ENCODE assay signal across 7 cellular contexts in the genomic region with DNA sequence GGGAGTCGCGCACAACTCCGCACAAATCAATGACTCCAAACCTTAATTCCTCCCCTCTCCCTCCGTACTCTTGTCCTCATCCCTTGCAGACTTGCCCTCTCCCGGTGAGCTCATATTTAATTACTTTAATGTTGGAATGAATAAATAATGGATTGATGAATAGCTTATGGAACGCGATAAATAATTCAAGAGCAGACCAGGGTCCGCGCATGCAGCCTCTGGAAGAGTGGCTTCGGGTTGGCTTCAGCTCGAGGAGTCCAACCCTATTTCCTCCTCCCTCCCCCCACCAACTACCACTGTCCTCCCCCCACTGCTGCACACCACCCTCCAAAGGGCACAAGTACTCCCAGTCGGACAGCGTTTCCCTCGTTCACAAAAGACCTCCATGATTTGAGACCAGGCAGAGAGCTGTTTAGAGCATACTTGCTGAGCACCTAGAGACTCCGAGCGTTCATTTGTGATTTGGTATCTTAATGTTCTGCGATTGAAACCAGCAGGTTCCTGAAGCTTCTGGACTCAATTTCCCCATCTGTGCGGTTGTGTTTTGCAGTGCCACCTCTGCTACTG. TPM values are rescaled to one million over a fixed set of nuclear protein-coding genes. Genes with fewer than 3 reads are reported as not detected.
DNase-seq lines count a peak whose midpoint lies in the region; ATAC-seq and TF ChIP-seq lines count a peak whose summit lies in the region.

No MANE protein-coding gene starts in this region.

- no peaks in the 10 kb centered on the region for H3K27me3 ChIP-seq in prostate gland (replicated peaks; ENCODE audit: insufficient read depth)

- TF ChIP-seq POLR2A in prostate gland (IDR thresholded peaks at IDR 0.05) = no peak

- TF ChIP-seq CTCF in prostate gland (IDR thresholded peaks at IDR 0.05) = no peak

- no peaks in the 10 kb centered on the region for H3K36me3 ChIP-seq in prostate gland

- DNase-seq in H4 (ENCODE audit: low spot score) (peak; percentile 44), NCI-H510A treated with DMSO at 0.1 percent for 48 hours (lab: John Stamatoyannopoulos, UW) (peak; percentile 92), ecto neural progenitor cell (ENCODE audit: low spot score) (peak; percentile 52), prostate gland (ENCODE audit: low spot score) (peak; percentile 41)
- no peak for DNase-seq in stimulated activated CD4-positive, alpha-beta T cell treated with anti-CD3 and anti-CD28 coated beads, Interleukin-4, amount 100 ng/mL, for 4 hours
- no peak for DNase-seq in stimulated activated CD4-positive, alpha-beta T cell treated with anti-CD3 and anti-CD28 coated beads, Interleukin-15, amount 100 ng/mL, for 24 hours

- peak overlapping the region; percentile 46 to 76 for H3K4me3 ChIP-seq in prostate gland

- intact Hi-C loops in prostate gland (cut with DNase I) = loop anchor here (5.0 to 10.0 kb wide), 4 partner anchors 72 to 403 kb away; partner anchors contain the start of genes PPM1A, SIX4, SLC38A6 and TRMT5

- peak overlapping the region; percentile 86 to 92 for H3K27ac ChIP-seq in prostate gland

- no peaks in the 10 kb centered on the region for H3K9me3 ChIP-seq in prostate gland

- ATAC-seq in GM18858 (IDR thresholded peaks at IDR 0.05; ENCODE audit: unreplicated experiment) = no peak

- WGBS in prostate gland = 1% methylated on average over 18 of the region's 18 CpGs

- no peaks in the 10 kb centered on the region for H3K4me1 ChIP-seq in prostate gland (replicated peaks)

RNA-seq across cellular contexts. Expression of gene SIX1, which starts 0.6 kb away (rescaled TPM):
- 18.4 and 23.3 TPM in 2 replicates for total RNA-seq in H4 (2014; rRNA removed; shearing (Covaris generic))
- total RNA-seq in prostate gland = 10 to 100 TPM; 23.5 to 25.0 TPM

Comparison
In these comparisons a context has a peak if more than half of its experiments do, and no peak if none do; other contexts are left out.
1. DNase-seq: peak in H4 (single experiment), NCI-H510A treated with DMSO at 0.1 percent for 48 hours (single experiment), ecto neural progenitor cell (single experiment) and prostate gland (single experiment); none in stimulated activated CD4-positive, alpha-beta T cell treated with anti-CD3 and anti-CD28 coated beads, Interleukin-4, amount 100 ng/mL, for 4 hours (0 of 2) and stimulated activated CD4-positive, alpha-beta T cell treated with anti-CD3 and anti-CD28 coated beads, Interleukin-15, amount 100 ng/mL, for 24 hours (single experiment).